In genomic region chr20:62995898-62996595, GRCh38 we compare ENCODE assay signal across 24 cellular contexts. TPM values are rescaled to one million over a fixed set of nuclear protein-coding genes. Genes with fewer than 3 reads are reported as not detected.
"Had no signal": no experiment of that assay in that cellular context is flagged by ENCODE, and none has a peak within 500 bp of the region (broad histone marks: within the 10 kb centered on the region; RNA-seq: fewer than 3 reads in every experiment).

No MANE protein-coding gene starts in this region.

- H3K27ac Mint-ChIP-seq: activated B cell treated with CpG ODN at 0.5 μM for 24 hours; activated CD8-positive, alpha-beta T cell treated with anti-CD3 and anti-CD28 coated beads for 36 hours; activated naive CD8-positive, alpha-beta T cell treated with anti-CD3 and anti-CD28 coated beads for 36 hours; activated T-cell treated with anti-CD3 and anti-CD28 coated beads, Interleukin-2, amount 50 U/mL, for 72 hours; natural killer cell treated with Interleukin-12 subunit alpha and Interleukin-12 subunit beta and Interleukin-15 and Interleukin-18, amount 100 ng/mL, for 72 hours; stimulated activated naive CD8-positive, alpha-beta T cell treated with anti-CD3 and anti-CD28 coated beads, Interleukin-15, Interleukin-2, amounts not matched to agents 100 ng/mL and 50 ng/mL, for 24 hours; type B pancreatic cell had no signal

- ATAC-seq: activated CD8-positive, alpha-beta T cell treated with anti-CD3 and anti-CD28 coated beads for 36 hours; activated T-cell treated with anti-CD3 and anti-CD28 coated beads, Interleukin-2, amount 50 U/mL, for 72 hours; natural killer cell treated with Interleukin-12 subunit alpha and Interleukin-12 subunit beta and Interleukin-15 and Interleukin-18, amount 100 ng/mL, for 72 hours; right cardiac atrium had no signal

- H3K79me2 ChIP-seq: hepatocyte had no signal

- H3K9me3 Mint-ChIP-seq: activated B cell treated with CpG ODN at 0.5 μM for 24 hours; activated CD8-positive, alpha-beta T cell treated with anti-CD3 and anti-CD28 coated beads for 36 hours; activated naive CD8-positive, alpha-beta T cell treated with anti-CD3 and anti-CD28 coated beads for 36 hours; activated T-cell treated with anti-CD3 and anti-CD28 coated beads, Interleukin-2, amount 50 U/mL, for 72 hours; central memory CD8-positive, alpha-beta T cell; natural killer cell treated with Interleukin-12 subunit alpha and Interleukin-12 subunit beta and Interleukin-15 and Interleukin-18, amount 100 ng/mL, for 72 hours; stimulated activated naive CD8-positive, alpha-beta T cell treated with anti-CD3 and anti-CD28 coated beads, Interleukin-15, Interleukin-2, amounts not matched to agents 100 ng/mL and 50 ng/mL, for 24 hours; type B pancreatic cell had no signal

- DNase-seq: activated B cell treated with CpG ODN at 0.5 μM for 24 hours; activated CD4-positive, alpha-beta T cell treated with anti-CD3 and anti-CD28 coated beads for 48 hours; activated CD8-positive, alpha-beta T cell treated with anti-CD3 and anti-CD28 coated beads for 36 hours; activated gamma-delta T cell; activated naive CD8-positive, alpha-beta T cell treated with anti-CD3 and anti-CD28 coated beads for 36 hours; activated T-cell treated with anti-CD3 and anti-CD28 coated beads, Interleukin-2, amount 50 U/mL, for 72 hours; amygdala; left ventricle myocardium inferior; mesendoderm; stimulated activated CD4-positive, alpha-beta T cell treated with anti-CD3 and anti-CD28 coated beads, Interleukin-4, amount 100 ng/mL, for 4 hours had no signal

- H3K36me3 ChIP-seq: esophagus muscularis mucosa, left ventricle myocardium inferior, prostate gland had no signal

- H3K27ac ChIP-seq: coronary artery, esophagus muscularis mucosa, hepatocyte, left ventricle myocardium inferior, prostate gland had no signal

- H3K36me3 Mint-ChIP-seq: activated naive CD8-positive, alpha-beta T cell treated with anti-CD3 and anti-CD28 coated beads for 36 hours; brain; natural killer cell treated with Interleukin-12 subunit alpha and Interleukin-12 subunit beta and Interleukin-15 and Interleukin-18, amount 100 ng/mL, for 72 hours; type B pancreatic cell had no signal

- H3K4me2 ChIP-seq: hepatocyte, smooth muscle cell had no signal

- H3K4me1 Mint-ChIP-seq: activated B cell treated with CpG ODN at 0.5 μM for 24 hours; activated naive CD8-positive, alpha-beta T cell treated with anti-CD3 and anti-CD28 coated beads for 36 hours; central memory CD8-positive, alpha-beta T cell had no signal

- H3K9me3 ChIP-seq: esophagus muscularis mucosa, left ventricle myocardium inferior, prostate gland had no signal

- H2AFZ ChIP-seq: hepatocyte had no signal

- H3K4me3 ChIP-seq: coronary artery, esophagus muscularis mucosa, hepatocyte, left ventricle myocardium inferior, prostate gland, smooth muscle cell had no signal

- H3K4me3 Mint-ChIP-seq: activated B cell treated with CpG ODN at 0.5 μM for 24 hours; activated CD8-positive, alpha-beta T cell treated with anti-CD3 and anti-CD28 coated beads for 36 hours; activated naive CD8-positive, alpha-beta T cell treated with anti-CD3 and anti-CD28 coated beads for 36 hours; activated T-cell treated with anti-CD3 and anti-CD28 coated beads, Interleukin-2, amount 50 U/mL, for 72 hours; central memory CD8-positive, alpha-beta T cell; natural killer cell treated with Interleukin-12 subunit alpha and Interleukin-12 subunit beta and Interleukin-15 and Interleukin-18, amount 100 ng/mL, for 72 hours; stimulated activated naive CD8-positive, alpha-beta T cell treated with anti-CD3 and anti-CD28 coated beads, Interleukin-15, Interleukin-2, amounts not matched to agents 100 ng/mL and 50 ng/mL, for 24 hours; type B pancreatic cell had no signal

- H3K4me1 ChIP-seq: esophagus muscularis mucosa, left ventricle myocardium inferior, prostate gland had no signal

- FAIRE-seq: keratinocyte, TTC549 had no signal

RNA-seq across cellular contexts. Expression of gene BHLHE23, which starts 10.7 kb away (rescaled TPM):
- total RNA-seq: activated B cell treated with CpG ODN at 0.5 μM for 24 hours; activated CD8-positive, alpha-beta T cell treated with anti-CD3 and anti-CD28 coated beads for 36 hours; activated naive CD8-positive, alpha-beta T cell treated with anti-CD3 and anti-CD28 coated beads for 36 hours; activated T-cell treated with anti-CD3 and anti-CD28 coated beads, Interleukin-2, amount 50 U/mL, for 72 hours; esophagus muscularis mucosa; hepatocyte; left ventricle myocardium inferior; natural killer cell treated with Interleukin-12 subunit alpha and Interleukin-12 subunit beta and Interleukin-15 and Interleukin-18, amount 100 ng/mL, for 72 hours; omental fat pad; right cardiac atrium; smooth muscle cell had no signal
- polyA plus RNA-seq: hepatocyte, keratinocyte, right cardiac atrium, smooth muscle cell had no signal

RNA-seq across cellular contexts. Expression of gene SLC17A9, which starts 43.5 kb away (rescaled TPM):
- polyA plus RNA-seq: keratinocyte had no signal
